Comparison of ENCODE assay signal across 20 cellular contexts in the genomic region with DNA sequence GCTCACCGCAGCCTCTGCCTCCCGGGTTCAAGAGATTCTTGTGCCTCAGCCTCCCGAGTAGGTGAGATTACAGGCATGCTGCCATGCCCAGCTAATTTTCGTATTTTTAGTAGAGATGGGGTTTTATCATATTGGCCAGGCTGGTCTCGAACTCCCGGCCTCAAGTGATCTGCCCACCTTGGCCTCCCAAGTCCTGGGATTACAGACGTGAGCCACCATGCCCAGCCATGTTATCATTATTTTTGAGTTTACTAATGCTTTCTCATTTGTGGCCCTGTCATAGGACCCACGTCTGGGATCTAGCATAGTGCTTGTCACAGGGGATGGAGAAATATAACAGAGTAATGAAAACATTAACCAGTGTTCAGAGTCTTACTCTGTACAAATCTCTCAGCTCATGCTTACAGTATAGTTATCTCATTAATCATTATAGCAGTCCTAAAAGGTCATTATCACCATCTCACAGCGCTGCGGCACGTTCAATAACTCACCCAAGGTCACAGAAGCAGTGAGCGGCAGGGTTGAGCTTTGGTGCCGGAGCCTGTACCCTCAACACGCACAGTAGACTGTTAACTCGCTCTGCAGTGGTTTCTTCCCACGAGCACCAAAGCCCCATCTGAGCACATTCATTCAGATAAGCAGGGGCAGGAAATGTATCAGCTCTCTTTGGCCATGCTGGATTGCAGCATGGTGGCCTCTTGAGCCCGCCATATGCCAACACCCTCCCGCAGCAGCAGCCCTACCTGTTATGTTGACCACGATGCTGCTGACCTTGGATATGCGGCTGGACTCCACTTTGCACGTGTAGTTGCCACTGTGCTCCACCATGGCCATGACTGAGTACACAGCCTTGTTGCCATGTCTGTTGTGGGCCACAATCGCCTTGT. TPM values are rescaled to one million over a fixed set of nuclear protein-coding genes. Genes with fewer than 3 reads are reported as not detected.
"Had no signal": no experiment of that assay in that cellular context is flagged by ENCODE, and none has a peak within 500 bp of the region (broad histone marks: within the 10 kb centered on the region; RNA-seq: fewer than 3 reads in every experiment).

No MANE protein-coding gene starts in this region.

- H3K4me3 Mint-ChIP-seq: activated CD4-positive, alpha-beta T cell treated with anti-CD3 and anti-CD28 coated beads for 36 hours; activated naive CD4-positive, alpha-beta T cell treated with anti-CD3 and anti-CD28 coated beads, Interleukin-2, amount 10 ng/mL, durations not matched to agents 7 days and 5 days; activated T-cell treated with anti-CD3 and anti-CD28 coated beads, Interleukin-2, amount 50 U/mL, for 4 hours; T-helper 17 cell; type B pancreatic cell had no signal

- H3K36me3 Mint-ChIP-seq: type B pancreatic cell had no signal

- H3K27ac ChIP-seq: cardiac muscle cell, foreskin keratinocyte, psoas muscle, skin epidermis, testis, WERI-Rb-1 had no signal

- H3K36me3 ChIP-seq: cardiac muscle cell, ovary, WERI-Rb-1 had no signal

- DNase-seq: activated CD4-positive, alpha-beta T cell treated with anti-CD3 and anti-CD28 coated beads for 36 hours; activated CD4-positive, alpha-beta T cell treated with anti-CD3 and anti-CD28 coated beads, Interleukin-2, amount 50 U/mL, for 48 hours; activated naive CD4-positive, alpha-beta T cell treated with anti-CD3 and anti-CD28 coated beads, Interleukin-2, amount 10 ng/mL, durations not matched to agents 7 days and 5 days; activated T-cell treated with anti-CD3 and anti-CD28 coated beads, Interleukin-2, amount 50 U/mL, for 4 hours; foreskin keratinocyte; glutamatergic neuron; hypothalamus; midbrain; psoas muscle; right cardiac atrium; stimulated activated CD4-positive, alpha-beta T cell treated with anti-CD3 and anti-CD28 coated beads, Interleukin-15, amount 100 ng/mL, for 24 hours; stimulated activated CD4-positive, alpha-beta T cell treated with anti-CD3 and anti-CD28 coated beads, Interleukin-2, amount 100 ng/mL, for 48 hours; T-helper 17 cell; testis; WERI-Rb-1 had no signal

- H3K9me3 ChIP-seq: left lung, ovary, psoas muscle, testis had no signal

- H3K27me3 Mint-ChIP-seq: activated CD4-positive, alpha-beta T cell treated with anti-CD3 and anti-CD28 coated beads for 36 hours; activated naive CD4-positive, alpha-beta T cell treated with anti-CD3 and anti-CD28 coated beads, Interleukin-2, amount 10 ng/mL, durations not matched to agents 7 days and 5 days; T-helper 17 cell; type B pancreatic cell had no signal

- H3K4me1 ChIP-seq: foreskin keratinocyte, psoas muscle, testis had no signal

- H3K4me3 ChIP-seq: cardiac muscle cell, left lung, ovary, psoas muscle, skin epidermis, testis had no signal

- H3K27me3 ChIP-seq: cardiac muscle cell, left lung, ovary, testis had no signal

- H3K4me1 Mint-ChIP-seq: activated CD4-positive, alpha-beta T cell treated with anti-CD3 and anti-CD28 coated beads for 36 hours; activated naive CD4-positive, alpha-beta T cell treated with anti-CD3 and anti-CD28 coated beads, Interleukin-2, amount 10 ng/mL, durations not matched to agents 7 days and 5 days; T-helper 17 cell had no signal

- H3K27ac Mint-ChIP-seq: activated CD4-positive, alpha-beta T cell treated with anti-CD3 and anti-CD28 coated beads for 36 hours; activated naive CD4-positive, alpha-beta T cell treated with anti-CD3 and anti-CD28 coated beads, Interleukin-2, amount 10 ng/mL, durations not matched to agents 7 days and 5 days; T-helper 17 cell; type B pancreatic cell had no signal

- H3K9me3 Mint-ChIP-seq: activated naive CD4-positive, alpha-beta T cell treated with anti-CD3 and anti-CD28 coated beads, Interleukin-2, amount 10 ng/mL, durations not matched to agents 7 days and 5 days; activated T-cell treated with anti-CD3 and anti-CD28 coated beads, Interleukin-2, amount 50 U/mL, for 4 hours; type B pancreatic cell had no signal

RNA-seq across cellular contexts. Expression of gene PECAM1, which starts 21.4 kb away (rescaled TPM):
- total RNA-seq: foreskin keratinocyte had no signal
- polyA plus RNA-seq: cardiac muscle cell, foreskin keratinocyte had no signal
